1 cellular context compared by ENCODE assay signal in genomic region chr9:111910428-111910827, GRCh38.
TF ChIP-seq lines count a peak whose summit lies in the region.

No MANE protein-coding gene starts in this region.

TF ChIP-seq in GM12878, 131 proteins besides CTCF, POLR2A, EP300 and RAD21 (continued from another document and continues in another):
- TF ChIP-seq BCLAF1 (IDR thresholded peaks at IDR 0.05) (no peak), IRF4 (IDR thresholded peaks at IDR 0.05; ENCODE audit: low read depth, low read length) (peak; percentile 48; the same call in 1 of the 2 replicates), NFYA (IDR thresholded peaks at IDR 0.05; ENCODE audit: borderline replicate concordance, low read depth, low read length) (no peak), NFIC (IDR thresholded peaks at IDR 0.05; ENCODE audit: low read depth, low read length) (peak; percentile 85), ZZZ3 (IDR thresholded peaks at IDR 0.05; ENCODE audit: control insufficient read depth, insufficient read length, low read depth) (no peak), BMI1 (IDR thresholded peaks at IDR 0.05; ENCODE audit: borderline replicate concordance) (no peak), IRF5 (IDR thresholded peaks at IDR 0.05; ENCODE audit: borderline replicate concordance) (no peak), CHD2 (IDR thresholded peaks at IDR 0.05; ENCODE audit: borderline replicate concordance, low read depth, low read length) (no peak), EZH2 (IDR thresholded peaks at IDR 0.05; ENCODE audit: borderline replicate concordance, control insufficient read depth, low read depth, low read length) (no peak), FOXM1 (IDR thresholded peaks at IDR 0.05; ENCODE audit: low read depth, low read length) (peak; percentile 38; the same call in 1 of the 2 replicates), SP1 (IDR thresholded peaks at IDR 0.05; ENCODE audit: low read depth, low read length) (no peak), DPF2 (IDR thresholded peaks at IDR 0.05) (0 out of 2 replicates have a peak, but pooled peaks have one; percentile 66), HSF1 (IDR thresholded peaks at IDR 0.05; ENCODE audit: low read depth, low read length) (no peak), ATF2 (IDR thresholded peaks at IDR 0.05; ENCODE audit: low read length) (peak; percentile 77), CEBPZ (IDR thresholded peaks at IDR 0.05; ENCODE audit: low read depth, low read length) (no peak), TCF3 (IDR thresholded peaks at IDR 0.05; ENCODE audit: borderline replicate concordance, insufficient read depth, low read depth, low read length) (no peak), STAT3 (IDR thresholded peaks at IDR 0.05; ENCODE audit: low read depth, low read length) (no peak), POLR2AphosphoS5 (IDR thresholded peaks at IDR 0.05; ENCODE audit: low read length) (no peak), GABPA (IDR thresholded peaks at IDR 0.05; ENCODE audit: low read depth) (no peak), USF2 (IDR thresholded peaks at IDR 0.05; ENCODE audit: borderline replicate concordance, low read depth, low read length) (no peak; the same call in 1 of the 2 replicates), NR2C2 (IDR thresholded peaks at IDR 0.05; ENCODE audit: borderline replicate concordance, control insufficient read depth, insufficient read length, low read depth) (no peak), NRF1 (conservative IDR thresholded peaks at IDR 0.05; ENCODE audit: low read depth, low read length) (no peak), NR2C1 (IDR thresholded peaks at IDR 0.05) (no peak), MYB (IDR thresholded peaks at IDR 0.05; ENCODE audit: borderline replicate concordance, low read depth, low read length) (no peak), E4F1 (IDR thresholded peaks at IDR 0.05; ENCODE audit: borderline replicate concordance, partially characterized antibody) (no peak), GATAD2B (conservative IDR thresholded peaks at IDR 0.05; ENCODE audit: low read depth) (no peak), CREM (IDR thresholded peaks at IDR 0.05; ENCODE audit: low read depth) (peak; percentile 71; the same call in 1 of the 2 replicates), PAX5 (IDR thresholded peaks at IDR 0.05; ENCODE audit: borderline replicate concordance, low read depth, low read length) (no peak), SUZ12 (IDR thresholded peaks at IDR 0.05; ENCODE audit: unreplicated experiment) (no peak), CUX1 (IDR thresholded peaks at IDR 0.05; ENCODE audit: insufficient replicate concordance, low read depth, low read length) (no peak), SMAD5 (IDR thresholded peaks at IDR 0.05; ENCODE audit: low read depth) (no peak), ZNF217 (IDR thresholded peaks at IDR 0.05) (no peak), SRF (IDR thresholded peaks at IDR 0.05; ENCODE audit: low read depth in 2 of 2, low read length in 2 of 2) (no peak), ZBTB11 (CRISPR knock-in tag; IDR thresholded peaks at IDR 0.05) (no peak)
